33 cellular contexts compared by ENCODE assay signal in the genomic region with DNA sequence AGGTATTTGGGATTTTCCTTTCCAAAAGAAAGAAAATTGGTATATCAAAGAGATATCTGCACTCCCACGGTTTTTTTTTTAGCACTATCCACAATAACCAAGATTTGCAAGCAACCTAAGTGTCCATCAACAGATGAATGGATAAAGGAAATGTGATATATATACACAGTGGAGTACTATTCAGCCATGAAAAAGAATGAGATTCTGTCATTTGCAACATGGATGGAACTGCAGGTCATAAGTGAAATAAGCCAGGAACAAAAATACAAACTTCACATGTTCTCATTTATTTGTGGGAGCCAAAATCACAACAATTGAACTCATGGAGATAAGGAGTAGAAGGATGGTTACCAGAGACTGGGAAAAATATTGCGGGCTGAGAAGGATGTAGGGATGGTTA. TPM values are rescaled to one million over a fixed set of nuclear protein-coding genes. Genes with fewer than 3 reads are reported as not detected.
"Had no signal": no experiment of that assay in that cellular context is flagged by ENCODE, and none has a peak within 500 bp of the region (broad histone marks: within the 10 kb centered on the region; RNA-seq: fewer than 3 reads in every experiment).

No MANE protein-coding gene starts in this region.

- ATAC-seq: activated naive CD4-positive, alpha-beta T cell treated with anti-CD3 and anti-CD28 coated beads, Interleukin-2, amount 50 U/mL, for 72 hours; activated naive CD8-positive, alpha-beta T cell treated with anti-CD3 and anti-CD28 coated beads, Interleukin-2, amount 50 U/mL, for 24 hours; activated T-cell treated with anti-CD3 and anti-CD28 coated beads, Interleukin-2, amount 50 U/mL, for 4 hours; activated T-cell treated with anti-CD3 and anti-CD28 coated beads, Interleukin-2, amount 50 U/mL, for 72 hours; activated T-helper 17 cell treated with anti-CD3 and anti-CD28 coated beads, Interleukin-2, amount 50 U/mL, for 72 hours; body of pancreas had no signal

- H3K27me3 ChIP-seq: adrenal gland, ascending aorta, body of pancreas, brain microvascular endothelial cell, breast epithelium, cardiac muscle cell had no signal

- H3K9me3 ChIP-seq: adrenal gland, ascending aorta, body of pancreas, breast epithelium had no signal

- H3K36me3 ChIP-seq: adrenal gland, ascending aorta, brain microvascular endothelial cell, breast epithelium, cardiac muscle cell had no signal

- H3K27ac ChIP-seq: adrenal gland, ascending aorta, body of pancreas, brain microvascular endothelial cell, breast epithelium, cardiac muscle cell had no signal

- H3K4me3 ChIP-seq: adrenal gland, ascending aorta, body of pancreas, breast epithelium, cardiac muscle cell had no signal

- H3K4me1 ChIP-seq: adrenal gland, ascending aorta, body of pancreas, breast epithelium had no signal

- FAIRE-seq: astrocyte, bronchial epithelial cell had no signal

- DNase-seq: activated effector memory CD4-positive, alpha-beta T cell treated with anti-CD3 and anti-CD28 coated beads, Interleukin-2, amount 50 U/mL, for 16 hours; activated effector memory CD4-positive, alpha-beta T cell treated with Interleukin-2 at 50 U/mL for 16 hours; activated gamma-delta T cell; activated gamma-delta T cell treated with Interleukin-2 at 50 U/mL for 16 hours; activated naive CD4-positive, alpha-beta T cell; activated naive CD4-positive, alpha-beta T cell treated with anti-CD3 and anti-CD28 coated beads for 36 hours; activated naive CD4-positive, alpha-beta T cell treated with anti-CD3 and anti-CD28 coated beads, Interleukin-2, amount 10 ng/mL, durations not matched to agents 7 days and 5 days; activated naive CD4-positive, alpha-beta T cell treated with anti-CD3 and anti-CD28 coated beads, Interleukin-2, amount 50 U/mL, for 16 hours; activated naive CD4-positive, alpha-beta T cell treated with Interleukin-2 at 50 U/mL for 16 hours; activated naive CD8-positive, alpha-beta T cell treated with anti-CD3 and anti-CD28 coated beads for 36 hours; activated naive CD8-positive, alpha-beta T cell treated with anti-CD3 and anti-CD28 coated beads, Interleukin-2, amount 10 ng/mL, durations not matched to agents 7 days and 5 days; activated naive CD8-positive, alpha-beta T cell treated with anti-CD3 and anti-CD28 coated beads, Interleukin-2, amount 50 U/mL, for 24 hours; activated T-cell treated with anti-CD3 and anti-CD28 coated beads, Interleukin-2, amount 50 U/mL, for 24 hours; activated T-cell treated with anti-CD3 and anti-CD28 coated beads, Interleukin-2, amount 50 U/mL, for 4 hours; activated T-cell treated with anti-CD3 and anti-CD28 coated beads, Interleukin-2, amount 50 U/mL, for 48 hours; activated T-cell treated with anti-CD3 and anti-CD28 coated beads, Interleukin-2, amount 50 U/mL, for 72 hours; adrenal gland; amniotic stem cell; amygdala; anterior cingulate cortex; aorta; body of pancreas; brain microvascular endothelial cell; caudate nucleus; central memory CD4-positive, alpha-beta T cell; cerebellar nuclear complex had no signal

RNA-seq across cellular contexts. Expression of gene ANKRD31, which starts 9.8 kb away (rescaled TPM):
- total RNA-seq: ascending aorta had no signal
